ENCODE assay signal across 2 cellular contexts in the genomic region with DNA sequence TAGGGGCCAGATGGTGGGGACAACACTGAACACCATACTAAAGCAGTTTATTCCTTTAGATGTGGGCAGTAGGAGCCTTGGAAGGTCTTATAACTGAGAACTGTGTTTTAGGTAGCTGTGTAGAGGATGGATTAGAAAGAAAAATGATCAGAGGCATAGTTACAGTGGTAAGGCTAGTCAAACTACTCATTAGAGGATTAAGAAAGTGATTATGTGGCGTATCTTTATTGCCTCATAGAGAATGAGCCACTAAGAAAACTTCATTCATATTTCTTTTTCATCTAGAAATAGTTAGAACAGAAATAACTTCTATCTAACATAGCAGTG.
TF ChIP-seq lines count a peak whose summit lies in the region.

No MANE protein-coding gene starts in this region.

TF ChIP-seq in WTC11, 78 proteins besides CTCF, POLR2A, EP300 and RAD21 (continued from another document and continues in another):
- TF ChIP-seq, protein P1, sequence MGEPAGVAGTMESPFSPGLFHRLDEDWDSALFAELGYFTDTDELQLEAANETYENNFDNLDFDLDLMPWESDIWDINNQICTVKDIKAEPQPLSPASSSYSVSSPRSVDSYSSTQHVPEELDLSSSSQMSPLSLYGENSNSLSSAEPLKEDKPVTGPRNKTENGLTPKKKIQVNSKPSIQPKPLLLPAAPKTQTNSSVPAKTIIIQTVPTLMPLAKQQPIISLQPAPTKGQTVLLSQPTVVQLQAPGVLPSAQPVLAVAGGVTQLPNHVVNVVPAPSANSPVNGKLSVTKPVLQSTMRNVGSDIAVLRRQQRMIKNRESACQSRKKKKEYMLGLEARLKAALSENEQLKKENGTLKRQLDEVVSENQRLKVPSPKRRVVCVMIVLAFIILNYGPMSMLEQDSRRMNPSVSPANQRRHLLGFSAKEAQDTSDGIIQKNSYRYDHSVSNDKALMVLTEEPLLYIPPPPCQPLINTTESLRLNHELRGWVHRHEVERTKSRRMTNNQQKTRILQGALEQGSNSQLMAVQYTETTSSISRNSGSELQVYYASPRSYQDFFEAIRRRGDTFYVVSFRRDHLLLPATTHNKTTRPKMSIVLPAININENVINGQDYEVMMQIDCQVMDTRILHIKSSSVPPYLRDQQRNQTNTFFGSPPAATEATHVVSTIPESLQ (CRISPR knock-in tag; IDR thresholded peaks at IDR 0.05) = no peak
- TF ChIP-seq PRDM15 (CRISPR knock-in tag; IDR thresholded peaks at IDR 0.05) (no peak), ZNF532 (CRISPR knock-in tag; IDR thresholded peaks at IDR 0.05; ENCODE audit: borderline replicate concordance) (no peak), CREM (CRISPR knock-in tag; IDR thresholded peaks at IDR 0.05) (no peak), ATF1 (CRISPR knock-in tag; IDR thresholded peaks at IDR 0.05) (no peak), ZBTB21 (CRISPR knock-in tag; IDR thresholded peaks at IDR 0.05; ENCODE audit: borderline replicate concordance) (no peak), FOXK1 (CRISPR knock-in tag; IDR thresholded peaks at IDR 0.05) (no peak), SMAD4 (CRISPR knock-in tag; IDR thresholded peaks at IDR 0.05) (no peak), NFYB (CRISPR knock-in tag; conservative IDR thresholded peaks at IDR 0.05; ENCODE audit: low read depth) (no peak), ZNF121 (CRISPR knock-in tag; IDR thresholded peaks at IDR 0.05) (no peak)
- TF ChIP-seq, protein P2, sequence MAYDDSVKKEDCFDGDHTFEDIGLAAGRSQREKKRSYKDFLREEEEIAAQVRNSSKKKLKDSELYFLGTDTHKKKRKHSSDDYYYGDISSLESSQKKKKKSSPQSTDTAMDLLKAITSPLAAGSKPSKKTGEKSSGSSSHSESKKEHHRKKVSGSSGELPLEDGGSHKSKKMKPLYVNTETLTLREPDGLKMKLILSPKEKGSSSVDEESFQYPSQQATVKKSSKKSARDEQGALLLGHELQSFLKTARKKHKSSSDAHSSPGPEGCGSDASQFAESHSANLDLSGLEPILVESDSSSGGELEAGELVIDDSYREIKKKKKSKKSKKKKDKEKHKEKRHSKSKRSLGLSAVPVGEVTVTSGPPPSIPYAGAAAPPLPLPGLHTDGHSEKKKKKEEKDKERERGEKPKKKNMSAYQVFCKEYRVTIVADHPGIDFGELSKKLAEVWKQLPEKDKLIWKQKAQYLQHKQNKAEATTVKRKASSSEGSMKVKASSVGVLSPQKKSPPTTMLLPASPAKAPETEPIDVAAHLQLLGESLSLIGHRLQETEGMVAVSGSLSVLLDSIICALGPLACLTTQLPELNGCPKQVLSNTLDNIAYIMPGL (CRISPR knock-in tag; IDR thresholded peaks at IDR 0.05) = no peak

TF ChIP-seq in liver, 16 proteins besides CTCF, POLR2A, EP300 and RAD21 (continued from another document):
- no peak for TF ChIP-seq ZBTB33 (IDR thresholded peaks at IDR 0.05)
- TF ChIP-seq HNF4A (conservative IDR thresholded peaks at IDR 0.05) = no peak
- no peak for TF ChIP-seq FOXA1 (IDR thresholded peaks at IDR 0.05)
- TF ChIP-seq EGR1 (IDR thresholded peaks at IDR 0.05; ENCODE audit: low read depth in 2 of 2) = no peak
